2 cellular contexts compared by ENCODE assay signal in the genomic region with DNA sequence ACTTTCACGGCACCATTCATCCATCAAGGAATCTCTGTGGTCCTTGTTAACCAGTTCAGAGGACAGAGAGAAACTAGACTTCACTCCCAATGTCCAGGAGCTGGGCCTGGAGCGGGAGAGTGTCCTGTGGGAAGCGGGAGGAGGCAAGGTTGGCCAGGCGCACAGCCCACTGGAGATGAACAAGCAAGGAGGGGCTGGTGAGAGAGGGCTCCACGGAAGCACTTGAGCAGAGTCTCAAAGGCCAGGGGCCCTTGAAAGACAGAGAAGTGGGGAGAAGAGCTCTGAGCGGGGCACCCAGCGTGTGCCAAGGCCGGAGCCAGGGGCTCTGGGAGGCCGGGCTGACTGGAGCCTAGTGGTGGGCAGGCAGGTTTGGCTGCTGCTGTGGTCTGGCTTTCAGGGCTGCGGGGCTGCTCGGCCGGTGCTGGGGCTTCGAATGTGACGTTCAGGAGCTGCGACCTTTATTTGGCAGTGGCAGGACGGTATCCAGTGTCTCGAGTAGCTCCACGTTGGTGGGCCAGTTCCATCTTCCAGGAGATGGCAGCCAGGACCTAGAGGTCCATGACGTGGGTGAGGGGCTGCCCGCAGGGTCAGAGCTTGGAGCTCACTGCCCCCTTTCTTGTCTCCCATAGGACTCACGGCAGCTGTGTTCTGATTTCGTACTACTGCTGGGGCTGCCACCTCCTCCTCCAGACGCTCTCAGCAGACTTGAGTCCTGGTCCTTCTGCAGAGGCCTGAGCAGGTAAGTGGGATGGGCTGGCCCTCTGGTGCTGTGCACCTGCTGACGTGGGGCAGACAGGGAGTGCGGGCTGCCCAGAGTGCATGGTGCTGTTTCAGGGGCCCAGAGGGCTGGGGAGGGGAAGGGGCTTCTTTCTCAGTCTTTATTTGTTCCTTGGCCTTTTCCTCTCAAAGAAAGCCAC.
TF ChIP-seq lines count a peak whose summit lies in the region.

No MANE protein-coding gene starts in this region.

TF ChIP-seq in IMR-90, 13 proteins besides CTCF, POLR2A, EP300 and RAD21:
- TF ChIP-seq FOS (IDR thresholded peaks at IDR 0.05; ENCODE audit: low read depth, low read length): no peak
- TF ChIP-seq ELK1 (IDR thresholded peaks at IDR 0.05; ENCODE audit: borderline replicate concordance, low read depth, low read length): no peak
- TF ChIP-seq USF2 (IDR thresholded peaks at IDR 0.05; ENCODE audit: low read depth, low read length): no peak
- TF ChIP-seq SMC3 (IDR thresholded peaks at IDR 0.05; ENCODE audit: low read depth, low read length): no peak
- TF ChIP-seq CEBPB (IDR thresholded peaks at IDR 0.05; ENCODE audit: low read depth, low read length): no peak
- TF ChIP-seq RFX5 (IDR thresholded peaks at IDR 0.05; ENCODE audit: low read depth, low read length): no peak
- no peak for TF ChIP-seq MAFK (IDR thresholded peaks at IDR 0.05; ENCODE audit: low read depth, low read length)
- TF ChIP-seq NFE2L2 (IDR thresholded peaks at IDR 0.05; ENCODE audit: low read depth, low read length): no peak

TF ChIP-seq in H1, 55 proteins besides CTCF, POLR2A, EP300 and RAD21:
- TF ChIP-seq BRCA1 (IDR thresholded peaks at IDR 0.05; ENCODE audit: low read depth, low read length) (no peak), CBX5 (IDR thresholded peaks at IDR 0.05; ENCODE audit: low read depth, low read length) (no peak), HDAC2 (IDR thresholded peaks at IDR 0.05; ENCODE audit: borderline replicate concordance in 1 of 2, low read depth in 2 of 2, low read length in 2 of 2) (no peak), RXRA (IDR thresholded peaks at IDR 0.05; ENCODE audit: insufficient read depth, low read depth, low read length) (no peak), MAX (IDR thresholded peaks at IDR 0.05) (no peak), PHF8 (conservative IDR thresholded peaks at IDR 0.05; ENCODE audit: low read depth, low read length) (no peak), ATF2 (IDR thresholded peaks at IDR 0.05; ENCODE audit: low read length) (no peak), CHD2 (IDR thresholded peaks at IDR 0.05; ENCODE audit: low read length) (no peak), CEBPB (IDR thresholded peaks at IDR 0.05; ENCODE audit: low read depth, low read length) (no peak), HDAC6 (IDR thresholded peaks at IDR 0.05; ENCODE audit: low read depth, low read length) (no peak), RBBP5 (IDR thresholded peaks at IDR 0.05; ENCODE audit: borderline replicate concordance, low read depth, low read length) (no peak), SIN3A (conservative IDR thresholded peaks at IDR 0.05 in 1 of 2, IDR thresholded peaks at IDR 0.05 in 1 of 2; ENCODE audit: low read depth in 1 of 2, low read length in 2 of 2) (no peak), KDM4A (IDR thresholded peaks at IDR 0.05; ENCODE audit: low read depth, low read length, severe bottlenecking) (no peak), CHD7 (IDR thresholded peaks at IDR 0.05; ENCODE audit: insufficient replicate concordance, low read length) (no peak), CBX8 (IDR thresholded peaks at IDR 0.05; ENCODE audit: borderline replicate concordance, low read depth, low read length) (no peak), MAFK (IDR thresholded peaks at IDR 0.05; ENCODE audit: low read depth, low read length) (no peak), BACH1 (IDR thresholded peaks at IDR 0.05; ENCODE audit: low read length) (no peak), CREB1 (IDR thresholded peaks at IDR 0.05) (no peak), NANOG (IDR thresholded peaks at IDR 0.05; ENCODE audit: insufficient read depth, low read depth, low read length, poor library complexity, severe bottlenecking) (no peak), GTF2F1 (IDR thresholded peaks at IDR 0.05; ENCODE audit: borderline replicate concordance, low read depth, low read length) (no peak)
TF ChIP-seq in H1: peak in this region for 0.
